In the genomic region with DNA sequence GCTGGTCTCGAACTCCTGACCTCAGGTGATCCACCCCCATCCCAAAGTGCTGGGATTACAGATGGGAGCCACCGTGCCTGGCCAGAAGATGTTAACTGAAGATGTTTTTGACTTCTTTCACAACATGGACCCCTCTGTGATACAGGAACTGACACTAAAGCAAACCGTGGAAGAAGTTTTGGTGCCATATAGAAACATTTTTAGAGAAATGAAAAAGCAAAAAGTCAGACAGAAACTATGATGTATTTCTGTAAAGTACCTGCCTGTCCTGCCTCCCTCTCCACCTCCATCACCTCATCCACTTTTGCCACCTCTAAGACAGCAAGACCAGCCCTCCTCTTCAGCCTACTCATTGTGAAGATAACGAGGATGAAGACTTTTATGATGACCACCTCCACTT, we compare ENCODE assay signal across 22 cellular contexts. TPM values are rescaled to one million over a fixed set of nuclear protein-coding genes. Genes with fewer than 3 reads are reported as not detected.
"Had no signal": no experiment of that assay in that cellular context is flagged by ENCODE, and none has a peak within 500 bp of the region (broad histone marks: within the 10 kb centered on the region; RNA-seq: fewer than 3 reads in every experiment).

No MANE protein-coding gene starts in this region.

- ATAC-seq: activated T-cell treated with anti-CD3 and anti-CD28 coated beads, Interleukin-2, amount 50 U/mL, for 4 hours; T-helper 17 cell; WTC11 had no signal

- H3K27ac Mint-ChIP-seq: activated CD4-positive, alpha-beta T cell treated with anti-CD3 and anti-CD28 coated beads, Interleukin-2, amount 10 ng/mL, durations not matched to agents 24 days and 14 days; activated naive CD4-positive, alpha-beta T cell treated with anti-CD3 and anti-CD28 coated beads for 36 hours; activated naive CD8-positive, alpha-beta T cell; T-helper 17 cell; WTC11 had no signal

- H3K4me1 ChIP-seq: adrenal gland had no signal

- H3K27me3 ChIP-seq: adrenal gland had no signal

- H3K4me3 ChIP-seq: adrenal gland had no signal

- FAIRE-seq: colon had no signal

- H3K4me1 Mint-ChIP-seq: activated CD4-positive, alpha-beta T cell treated with anti-CD3 and anti-CD28 coated beads, Interleukin-2, amount 10 ng/mL, durations not matched to agents 24 days and 14 days; T-helper 17 cell; WTC11 had no signal

- DNase-seq: activated CD4-positive, alpha-beta T cell treated with anti-CD3 and anti-CD28 coated beads, Interleukin-2, amount 10 ng/mL, durations not matched to agents 24 days and 14 days; activated CD4-positive, alpha-beta T cell treated with anti-CD3 and anti-CD28 coated beads, Interleukin-2, amount 50 U/mL, for 48 hours; activated CD4-positive, CD25-positive, alpha-beta regulatory T cell treated with anti-CD3 and anti-CD28 coated beads, Interleukin-2, amount 50 U/mL, for 72 hours; activated CD8-positive, alpha-beta memory T cell treated with anti-CD3 and anti-CD28 coated beads for 24 hours; activated gamma-delta T cell; activated naive CD4-positive, alpha-beta T cell treated with anti-CD3 and anti-CD28 coated beads for 36 hours; activated T-cell treated with anti-CD3 and anti-CD28 coated beads, Interleukin-2, amount 50 U/mL, for 4 hours; adrenal gland; anterior cingulate cortex; cerebellar nuclear complex; NCI-H1092; NCI-H1417; NCI-H2029; NCI-H2107; NCI-H524; SIG-M5; T-helper 17 cell; T-helper 9 cell had no signal

- H3K27ac ChIP-seq: adrenal gland had no signal

- H3K9me3 Mint-ChIP-seq: activated CD4-positive, alpha-beta T cell treated with anti-CD3 and anti-CD28 coated beads, Interleukin-2, amount 10 ng/mL, durations not matched to agents 24 days and 14 days; activated naive CD4-positive, alpha-beta T cell treated with anti-CD3 and anti-CD28 coated beads for 36 hours; activated T-cell treated with anti-CD3 and anti-CD28 coated beads, Interleukin-2, amount 50 U/mL, for 4 hours; WTC11 had no signal

- H3K36me3 Mint-ChIP-seq: activated naive CD8-positive, alpha-beta T cell had no signal

- H3K4me3 Mint-ChIP-seq: activated CD4-positive, alpha-beta T cell treated with anti-CD3 and anti-CD28 coated beads, Interleukin-2, amount 10 ng/mL, durations not matched to agents 24 days and 14 days; activated naive CD4-positive, alpha-beta T cell treated with anti-CD3 and anti-CD28 coated beads for 36 hours; activated naive CD8-positive, alpha-beta T cell; activated T-cell treated with anti-CD3 and anti-CD28 coated beads, Interleukin-2, amount 50 U/mL, for 4 hours; T-helper 17 cell; WTC11 had no signal

- H3K36me3 ChIP-seq: adrenal gland had no signal

- H3K9me3 ChIP-seq: adrenal gland had no signal

RNA-seq across cellular contexts. Expression of a gene that starts 11.3 kb away (rescaled TPM):
- total RNA-seq: RPMI7951 had no signal

RNA-seq across cellular contexts. Expression of a gene that starts 45.5 kb away (rescaled TPM):
- total RNA-seq: activated CD4-positive, alpha-beta T cell treated with anti-CD3 and anti-CD28 coated beads, Interleukin-2, amount 10 ng/mL, durations not matched to agents 24 days and 14 days had no signal
